Comparison of ENCODE assay signal across 8 cellular contexts in genomic region chr14:35355981-35356839, GRCh38. TPM values are rescaled to one million over a fixed set of nuclear protein-coding genes. Genes with fewer than 3 reads are reported as not detected.
DNase-seq lines count a peak whose midpoint lies in the region; ATAC-seq and TF ChIP-seq lines count a peak whose summit lies in the region.

No MANE protein-coding gene starts in this region.

- peak overlapping the region; percentile 85 for H3K27ac Mint-ChIP-seq in activated CD8-positive, alpha-beta T cell treated with anti-CD3 and anti-CD28 coated beads for 36 hours

- no peak overlapping the region for H3K4me3 ChIP-seq in right lobe of liver

- TF ChIP-seq CTCF in GM20000 (IDR thresholded peaks at IDR 0.05; ENCODE audit: extremely low read depth, missing control alignments) (no peak), right lobe of liver (IDR thresholded peaks at IDR 0.05) (no peak)
- no peak for TF ChIP-seq CTCF in activated CD8-positive, alpha-beta T cell treated with anti-CD3 and anti-CD28 coated beads for 36 hours (IDR thresholded peaks at IDR 0.05)

- peak; percentile 74 for ATAC-seq in activated CD8-positive, alpha-beta T cell treated with anti-CD3 and anti-CD28 coated beads for 36 hours
- ATAC-seq in right lobe of liver = peak; percentile 65 to 69 (median 66)

- no peaks in the 10 kb centered on the region for H3K9me3 ChIP-seq in right lobe of liver

- DNase-seq in AG08395 (ENCODE audit: low spot score) = peak; percentile 46
- peak; percentile 61 for DNase-seq in GM20000 (ENCODE audit: low spot score)
- peak; percentile 75 for DNase-seq in activated CD8-positive, alpha-beta T cell treated with anti-CD3 and anti-CD28 coated beads for 36 hours
- DNase-seq in right lobe of liver = peak in 2 of 3 donors; percentile 81 to 89
- DNase-seq in SKM-1 (lab: John Stamatoyannopoulos, UW; ENCODE audit: unreplicated experiment) = no peak
- DNase-seq in cerebellum (ENCODE audit: low spot score) = no peak
- DNase-seq in medulla oblongata (ENCODE audit: extremely low spot score) = no peak
- DNase-seq in effector CD8-positive, alpha-beta T cell (lab: John Stamatoyannopoulos, UW) = no peak

- POLR2A ChIA-PET in activated CD8-positive, alpha-beta T cell treated with anti-CD3 and anti-CD28 coated beads for 36 hours (lab: Charles Lee) = interaction anchor here (0.8 to 2.5 kb wide), 8 partner anchors 9 to 373 kb away, joined by 3 to 18 read pairs (median 4); partner anchors contain the start of genes PSMA6 and SRP54

- H3K27me3 Mint-ChIP-seq in activated CD8-positive, alpha-beta T cell treated with anti-CD3 and anti-CD28 coated beads for 36 hours = no peaks in the 10 kb centered on the region

- H3K27ac ChIP-seq in right lobe of liver = peak overlapping the region; percentile 59 to 89 (median 81)

- peak overlapping the region; percentile 8 for H3K4me3 Mint-ChIP-seq in activated CD8-positive, alpha-beta T cell treated with anti-CD3 and anti-CD28 coated beads for 36 hours

- peaks cover 0 to 47% (median 13%) of the 10 kb centered on the region in 4 donors for H3K4me1 ChIP-seq in right lobe of liver

- peaks cover 43% of the 10 kb centered on the region for H3K4me1 Mint-ChIP-seq in activated CD8-positive, alpha-beta T cell treated with anti-CD3 and anti-CD28 coated beads for 36 hours (ENCODE audit: low read depth)

- WGBS in right lobe of liver (ENCODE audit: insufficient coverage, low coverage, low lambda C conversion rate, missing lambda C conversion rate) = 4% methylated on average over 4 of the region's 5 CpGs

- CTCF ChIA-PET in activated CD8-positive, alpha-beta T cell treated with anti-CD3 and anti-CD28 coated beads for 36 hours (lab: Charles Lee) = interaction anchor here (1.4 to 2.0 kb wide), 3 partner anchors 9 to 49 kb away, joined by 3 to 10 read pairs (median 8); partner anchors contain the start of gene NFKBIA

- intact Hi-C loops in activated CD8-positive, alpha-beta T cell treated with anti-CD3 and anti-CD28 coated beads for 36 hours (cut with micrococcal nuclease) = no loop called here
- intact Hi-C loops in right lobe of liver (cut with DNase I) = no loop called here

- H3K27me3 ChIP-seq in right lobe of liver = no peaks in the 10 kb centered on the region

- no peaks in the 10 kb centered on the region for H3K36me3 ChIP-seq in right lobe of liver

- TF ChIP-seq POLR2A in right lobe of liver (IDR thresholded peaks at IDR 0.05) = no peak

- no peaks in the 10 kb centered on the region for H3K36me3 Mint-ChIP-seq in activated CD8-positive, alpha-beta T cell treated with anti-CD3 and anti-CD28 coated beads for 36 hours (ENCODE audit: low read depth)

- no peaks in the 10 kb centered on the region for H3K9me3 Mint-ChIP-seq in activated CD8-positive, alpha-beta T cell treated with anti-CD3 and anti-CD28 coated beads for 36 hours

RNA-seq across cellular contexts. Expression of gene NFKBIA, which starts 48.3 kb away (rescaled TPM):
- total RNA-seq in activated CD8-positive, alpha-beta T cell treated with anti-CD3 and anti-CD28 coated beads for 36 hours = 100 to 1,000 TPM; 218 to 227 TPM
- total RNA-seq in right lobe of liver (100 to 1,000 TPM in 3 of 6 experiments, 10 to 100 TPM in 3; 84.8 to 140 (median 106) TPM), cerebellum (32.0 TPM)

Comparison
In these comparisons a context has a peak if more than half of its experiments do, and no peak if none do; other contexts are left out.
1. DNase-seq: peak in AG08395 (single experiment), GM20000 (single experiment), activated CD8-positive, alpha-beta T cell treated with anti-CD3 and anti-CD28 coated beads for 36 hours (single experiment) and right lobe of liver (2 of 3); none in SKM-1 (single experiment), cerebellum (single experiment), medulla oblongata (single experiment) and effector CD8-positive, alpha-beta T cell (single experiment).